In the genomic region with DNA sequence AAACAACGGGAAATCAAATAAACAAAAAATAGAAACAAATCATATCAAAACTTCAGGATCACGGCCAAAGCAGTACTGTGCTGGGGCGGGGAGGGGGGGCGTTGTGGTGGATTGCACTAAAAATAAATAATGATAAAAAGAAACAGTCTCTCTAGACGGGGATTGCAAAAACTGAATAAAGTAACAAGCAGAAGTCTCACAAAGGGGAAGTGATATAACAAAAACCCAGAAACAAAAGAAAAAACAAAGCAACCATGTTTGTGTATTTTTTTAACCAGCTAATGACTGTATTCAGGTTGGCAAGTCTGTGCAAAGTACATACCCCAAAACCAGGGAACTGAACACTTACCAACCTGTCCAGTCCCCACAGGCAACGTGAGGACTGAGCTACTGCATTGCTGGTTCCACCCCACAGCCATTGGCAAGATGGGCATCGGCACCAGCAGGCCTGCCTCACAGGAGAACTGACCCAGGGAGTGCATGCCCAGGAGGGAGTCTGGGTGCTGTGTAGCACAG, we compare ENCODE assay signal across 11 cellular contexts. TPM values are rescaled to one million over a fixed set of nuclear protein-coding genes. Genes with fewer than 3 reads are reported as not detected.
DNase-seq lines count a peak whose midpoint lies in the region; ATAC-seq and TF ChIP-seq lines count a peak whose summit lies in the region.
"Had no signal": no experiment of that assay in that cellular context is flagged by ENCODE, and none has a peak within 500 bp of the region (broad histone marks: within the 10 kb centered on the region; RNA-seq: fewer than 3 reads in every experiment).

No MANE protein-coding gene starts in this region.

- peaks cover 6% of the 10 kb centered on the region for H3K4me1 Mint-ChIP-seq in progenitor cell of endocrine pancreas (ENCODE audit: low read depth)

- H3K4me3 ChIP-seq in DOHH2 (ENCODE audit: low read length) (peak overlapping the region; percentile 76), fibroblast of lung (replicated peaks in 1 of 4; ENCODE audit: control extremely low read depth in 1 of 4, insufficient read depth in 1 of 4, low read depth in 3 of 4, low read length in 4 of 4) (no peak overlapping the region)
- H3K4me3 ChIP-seq: mucosa of descending colon had no signal

- no peaks in the 10 kb centered on the region for H3K9me2 ChIP-seq in DOHH2 (replicated peaks; ENCODE audit: control insufficient read depth, low read length)

- H3K4me3 Mint-ChIP-seq in progenitor cell of endocrine pancreas (ENCODE audit: low read depth) = no peak overlapping the region

- no peak for ATAC-seq in HG03135 (IDR thresholded peaks at IDR 0.05; ENCODE audit: unreplicated experiment)
- ATAC-seq: mucosa of descending colon had no signal

- H3K9me3 Mint-ChIP-seq in progenitor cell of endocrine pancreas (ENCODE audit: low read depth) = no peaks in the 10 kb centered on the region

- no peak overlapping the region for H2AFZ ChIP-seq in fibroblast of lung (ENCODE audit: low read length)

- H3K27me3 ChIP-seq in DOHH2 (ENCODE audit: control insufficient read depth, low read length) = no peaks in the 10 kb centered on the region
- no peaks in the 10 kb centered on the region for H3K27me3 ChIP-seq in fibroblast of lung (ENCODE audit: control insufficient read depth, insufficient read depth, low read length)

- H3K27ac ChIP-seq in DOHH2 (ENCODE audit: low read depth, low read length) (peak overlapping the region; percentile 96), fibroblast of lung (ENCODE audit: insufficient read depth, low read length) (no peak overlapping the region)

- H3K4me2 ChIP-seq in DOHH2 (ENCODE audit: low read length) (peak overlapping the region; percentile 100), fibroblast of lung (ENCODE audit: extremely low read depth, insufficient read depth, low read length) (peak overlapping the region; percentile 68)

- no peak for TF ChIP-seq CTCF in DOHH2 (IDR thresholded peaks at IDR 0.05; ENCODE audit: low read depth, low read length, poor library complexity, severe bottlenecking)
- TF ChIP-seq CTCF in fibroblast of lung (conservative IDR thresholded peaks at IDR 0.05 in 1 of 2, IDR thresholded peaks at IDR 0.05 in 1 of 2; ENCODE audit: low read depth in 1 of 2, low read length in 2 of 2) = no peak
- TF ChIP-seq CTCF in progenitor cell of endocrine pancreas (IDR thresholded peaks at IDR 0.05; ENCODE audit: unreplicated experiment) = no peak

- DNase-seq in OCI-M1 (lab: John Stamatoyannopoulos, UW) (peak; percentile 50), fibroblast of lung (ENCODE audit: low read depth in 2 of 2) (no peak), progenitor cell of endocrine pancreas (ENCODE audit: low spot score, unreplicated experiment) (no peak), DMS 273 (lab: John Stamatoyannopoulos, UW; ENCODE audit: unreplicated experiment) (no peak), activated gamma-delta T cell (lab: John Stamatoyannopoulos, UW) (no peak), NCI-H2029 treated with DMSO at 0.1 percent for 48 hours (lab: John Stamatoyannopoulos, UW) (no peak)
- DNase-seq: Calu3, NCI-H526 had no signal

- H3K4me1 ChIP-seq in DOHH2 (ENCODE audit: control insufficient read depth, low read length) = peaks cover 94% of the 10 kb centered on the region
- peaks cover 2% of the 10 kb centered on the region for H3K4me1 ChIP-seq in fibroblast of lung (ENCODE audit: control insufficient read depth, extremely low read depth, insufficient read depth, low read length)

- peaks cover 100% of the 10 kb centered on the region for H3K79me2 ChIP-seq in DOHH2 (ENCODE audit: control insufficient read depth, low read length)
- peaks cover 81% of the 10 kb centered on the region for H3K79me2 ChIP-seq in fibroblast of lung (ENCODE audit: control insufficient read depth, insufficient read depth, low read length)

- H4K20me1 ChIP-seq in DOHH2 (ENCODE audit: control insufficient read depth, insufficient read depth, low read depth, low read length) = peaks cover 8% of the 10 kb centered on the region; the same call in 1 of the 2 replicates
- no peaks in the 10 kb centered on the region for H4K20me1 ChIP-seq in fibroblast of lung (ENCODE audit: control insufficient read depth, extremely low read depth, insufficient read depth, low read length)

- H3K27me3 Mint-ChIP-seq in progenitor cell of endocrine pancreas = no peaks in the 10 kb centered on the region

- peak overlapping the region; percentile 2 for H3K27ac Mint-ChIP-seq in progenitor cell of endocrine pancreas

- H3K9me3 ChIP-seq in DOHH2 (ENCODE audit: control insufficient read depth, insufficient read depth, low read length) (no peaks in the 10 kb centered on the region), fibroblast of lung (ENCODE audit: control insufficient read depth, insufficient read depth, low read depth, low read length) (no peaks in the 10 kb centered on the region)
- H3K9me3 ChIP-seq: mucosa of descending colon had no signal

- no peaks in the 10 kb centered on the region for H3K36me3 Mint-ChIP-seq in progenitor cell of endocrine pancreas (ENCODE audit: insufficient read depth)

- H3K9ac ChIP-seq in fibroblast of lung (ENCODE audit: insufficient read depth, low read length) = no peak overlapping the region

- H3F3A ChIP-seq in DOHH2 (ENCODE audit: control insufficient read depth, insufficient read depth) = peaks cover 15% of the 10 kb centered on the region

- no peaks in the 10 kb centered on the region for H3K36me3 ChIP-seq in DOHH2 (ENCODE audit: control insufficient read depth, low read length)
- H3K36me3 ChIP-seq in fibroblast of lung (ENCODE audit: control insufficient read depth, insufficient read depth, low read length) = no peaks in the 10 kb centered on the region

RNA-seq across cellular contexts. Expression of a gene that starts 24.1 kb away (rescaled TPM):
- 32.9 and 35.8 TPM in 2 replicates for total RNA-seq in fibroblast of lung
- polyA plus RNA-seq in fibroblast of lung = 9.1 and 10.6 TPM in 2 replicates
- 20.9 and 23.3 TPM in 2 replicates for polyA plus RNA-seq in fibroblast of lung (2012)
- 10.2 and 16.7 TPM in 2 replicates for polyA minus RNA-seq in fibroblast of lung (ENCODE audit: low replicate concordance)
- 24.6 and 25.5 TPM in 2 replicates for total RNA-seq in progenitor cell of endocrine pancreas
